Comparison of ENCODE assay signal across 14 cellular contexts in the genomic region with DNA sequence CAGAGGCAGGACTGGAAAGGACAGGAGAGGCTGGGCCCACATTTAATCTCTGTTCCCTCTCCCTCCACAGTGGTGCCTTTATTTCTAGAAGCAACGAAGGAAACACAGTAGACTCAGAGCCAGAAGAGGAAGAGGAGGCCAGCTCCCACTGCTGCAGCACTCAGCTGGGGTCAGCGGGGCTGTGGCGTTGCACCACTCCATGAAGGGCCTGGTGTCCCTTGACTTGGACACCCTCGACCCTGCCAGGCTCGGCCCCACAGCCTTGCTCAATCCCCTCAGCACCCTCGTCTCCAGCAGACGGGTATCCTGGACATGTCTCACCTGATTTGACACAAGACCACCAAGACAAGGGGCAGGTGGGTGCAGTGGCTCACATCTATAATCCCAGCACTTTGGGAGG. TPM values are rescaled to one million over a fixed set of nuclear protein-coding genes. Genes with fewer than 3 reads are reported as not detected.
DNase-seq lines count a peak whose midpoint lies in the region; ATAC-seq and TF ChIP-seq lines count a peak whose summit lies in the region.
"Had no signal": no experiment of that assay in that cellular context is flagged by ENCODE, and none has a peak within 500 bp of the region (broad histone marks: within the 10 kb centered on the region; RNA-seq: fewer than 3 reads in every experiment).

No MANE protein-coding gene starts in this region.

- H3K36me3 ChIP-seq in NT2/D1 (ENCODE audit: insufficient read depth, insufficient read length, low read length) (no peaks in the 10 kb centered on the region), gastroesophageal sphincter (no peaks in the 10 kb centered on the region), spleen (peaks cover 0 to 8% (median 0%) of the 10 kb centered on the region in 6 donors), PC-9 (ENCODE audit: low read depth) (no peaks in the 10 kb centered on the region)

- H3K4me3 Mint-ChIP-seq in activated naive CD4-positive, alpha-beta T cell treated with anti-CD3 and anti-CD28 coated beads, Interleukin-2, amount 10 ng/mL, durations not matched to agents 7 days and 5 days = no peak overlapping the region
- no peak overlapping the region for H3K4me3 Mint-ChIP-seq in activated naive CD4-positive, alpha-beta T cell treated with anti-CD3 and anti-CD28 coated beads for 36 hours
- H3K4me3 Mint-ChIP-seq: activated T-helper 1 cell treated with anti-CD3 and anti-CD28 coated beads, Interleukin-12 subunit alpha, Interleukin-12 subunit beta, Interleukin-2, Interleukin-4 antibody, amounts not matched to agents 30 ng/mL and 10 ng/mL and 1 ng/mL, durations not matched to agents 14 hours and 24 hours and 36 hours had no signal

- no CpG with 5 or more reads among the region's 7 CpGs for WGBS in gastroesophageal sphincter (ENCODE audit: low coverage in 1 of 2), 2 donors
- WGBS in spleen, 5 donors = 46 to 68% (median 52%) methylated on average over 5 to 7 of the region's 7 CpGs

- H3K27me3 ChIP-seq in NT2/D1 (ENCODE audit: insufficient read depth, insufficient read length) = no peaks in the 10 kb centered on the region
- H3K27me3 ChIP-seq in gastroesophageal sphincter = no peaks in the 10 kb centered on the region
- no peaks in the 10 kb centered on the region for H3K27me3 ChIP-seq in spleen (replicated peaks in 1 of 7)
- 0 out of 2 replicates have a peak, but pooled peaks cover 18% of the 10 kb centered on the region for H3K27me3 ChIP-seq in PC-9 (ENCODE audit: insufficient read depth, low read depth)

- no peaks in the 10 kb centered on the region for H3K36me3 Mint-ChIP-seq in activated naive CD4-positive, alpha-beta T cell treated with anti-CD3 and anti-CD28 coated beads, Interleukin-2, amount 10 ng/mL, durations not matched to agents 7 days and 5 days
- no peaks in the 10 kb centered on the region for H3K36me3 Mint-ChIP-seq in activated naive CD4-positive, alpha-beta T cell treated with anti-CD3 and anti-CD28 coated beads for 36 hours (ENCODE audit: low read depth)

- H3K9me3 Mint-ChIP-seq in activated naive CD4-positive, alpha-beta T cell treated with anti-CD3 and anti-CD28 coated beads, Interleukin-2, amount 10 ng/mL, durations not matched to agents 7 days and 5 days = no peaks in the 10 kb centered on the region
- no peaks in the 10 kb centered on the region for H3K9me3 Mint-ChIP-seq in activated naive CD4-positive, alpha-beta T cell treated with anti-CD3 and anti-CD28 coated beads for 36 hours
- H3K9me3 Mint-ChIP-seq: activated T-helper 1 cell treated with anti-CD3 and anti-CD28 coated beads, Interleukin-12 subunit alpha, Interleukin-12 subunit beta, Interleukin-2, Interleukin-4 antibody, amounts not matched to agents 30 ng/mL and 10 ng/mL and 1 ng/mL, durations not matched to agents 14 hours and 24 hours and 36 hours had no signal

- H3K9me2 ChIP-seq in PC-9 (ENCODE audit: insufficient read depth) = no peaks in the 10 kb centered on the region

- H3K27ac Mint-ChIP-seq in activated naive CD4-positive, alpha-beta T cell treated with anti-CD3 and anti-CD28 coated beads, Interleukin-2, amount 10 ng/mL, durations not matched to agents 7 days and 5 days = peak overlapping the region; percentile 89
- no peak overlapping the region for H3K27ac Mint-ChIP-seq in activated naive CD4-positive, alpha-beta T cell treated with anti-CD3 and anti-CD28 coated beads for 36 hours
- H3K27ac Mint-ChIP-seq: activated T-helper 1 cell treated with anti-CD3 and anti-CD28 coated beads, Interleukin-12 subunit alpha, Interleukin-12 subunit beta, Interleukin-2, Interleukin-4 antibody, amounts not matched to agents 30 ng/mL and 10 ng/mL and 1 ng/mL, durations not matched to agents 14 hours and 24 hours and 36 hours had no signal

- H3K9me3 ChIP-seq in NT2/D1 (ENCODE audit: insufficient read depth, low read length) = no peaks in the 10 kb centered on the region
- H3K9me3 ChIP-seq in gastroesophageal sphincter = no peaks in the 10 kb centered on the region
- no peaks in the 10 kb centered on the region for H3K9me3 ChIP-seq in spleen
- no peaks in the 10 kb centered on the region for H3K9me3 ChIP-seq in PC-9 (ENCODE audit: insufficient read depth, low read depth)

- no peak for TF ChIP-seq POLR2A in gastroesophageal sphincter (IDR thresholded peaks at IDR 0.05)
- no peak for TF ChIP-seq POLR2A in spleen (IDR thresholded peaks at IDR 0.05)

- peak overlapping the region; percentile 44 for H3K9ac ChIP-seq in NT2/D1 (ENCODE audit: insufficient read length, low read depth)

- H3K4me1 Mint-ChIP-seq in activated naive CD4-positive, alpha-beta T cell treated with anti-CD3 and anti-CD28 coated beads, Interleukin-2, amount 10 ng/mL, durations not matched to agents 7 days and 5 days = peaks cover 55% of the 10 kb centered on the region
- peaks cover 27% of the 10 kb centered on the region for H3K4me1 Mint-ChIP-seq in activated naive CD4-positive, alpha-beta T cell treated with anti-CD3 and anti-CD28 coated beads for 36 hours (ENCODE audit: low read depth)

- CTCF ChIA-PET in activated naive CD4-positive, alpha-beta T cell treated with anti-CD3 and anti-CD28 coated beads, Interleukin-2, amount 10 ng/mL, durations not matched to agents 7 days and 5 days (lab: Charles Lee) = no interaction called here
- CTCF ChIA-PET in activated naive CD4-positive, alpha-beta T cell treated with anti-CD3 and anti-CD28 coated beads for 36 hours (lab: Charles Lee) = interaction anchor here (1.1 to 2.5 kb wide), 3 partner anchors 9 to 25 kb away, joined by 3 to 13 read pairs (median 4); no protein-coding TSS in a partner anchor
- CTCF ChIA-PET in PC-9 (lab: Charles Lee) = no interaction called here

- POLR2A ChIA-PET in PC-9 (lab: Charles Lee; ENCODE audit: unreplicated experiment) = no interaction called here

- TF ChIP-seq CTCF in gastroesophageal sphincter (IDR thresholded peaks at IDR 0.05) = no peak
- TF ChIP-seq CTCF in spleen (IDR thresholded peaks at IDR 0.05 in 8 of 11, conservative IDR thresholded peaks at IDR 0.05 in 3 of 11) = no peak
- no peak for TF ChIP-seq CTCF in PC-9 (conservative IDR thresholded peaks at IDR 0.05)

- no peak overlapping the region for H3K4me2 ChIP-seq in PC-9

- no TSS peak for BruUV-seq in PC-9 (replicated peaks; lab: Mats Ljungman, UMichigan)

- H3K27ac ChIP-seq in gastroesophageal sphincter (peak overlapping the region in 1 of 4 donors; percentile 21), spleen (peak overlapping the region; percentile 10 to 77 (median 57)), PC-9 (no peak overlapping the region)

- ATAC-seq in gastroesophageal sphincter = peak; percentile 22
- no peak for ATAC-seq in HG03565 (IDR thresholded peaks at IDR 0.05; ENCODE audit: unreplicated experiment)
- ATAC-seq: PC-3 had no signal

- H4K20me1 ChIP-seq in PC-9 (ENCODE audit: insufficient read depth) = no peaks in the 10 kb centered on the region

- H2AFZ ChIP-seq in PC-9 = no peak overlapping the region

- intact Hi-C loops in activated naive CD4-positive, alpha-beta T cell treated with anti-CD3 and anti-CD28 coated beads for 36 hours (cut with micrococcal nuclease) = no loop called here
- intact Hi-C loops in spleen (cut with DNase I; ENCODE audit: low total_unique reads) = no loop called here
- intact Hi-C loops in PC-9 (cut with micrococcal nuclease; ENCODE audit: unreplicated experiment) = no loop called here

- TF ChIP-seq EP300 in gastroesophageal sphincter (IDR thresholded peaks at IDR 0.05) = no peak

- H3K4me3 ChIP-seq in NT2/D1 (ENCODE audit: insufficient read length, low read depth) (no peak overlapping the region), gastroesophageal sphincter (no peak overlapping the region), spleen (no peak overlapping the region), PC-9 (no peak overlapping the region)

- peaks cover 14% of the 10 kb centered on the region for H3K4me1 ChIP-seq in NT2/D1 (ENCODE audit: insufficient read depth, insufficient read length)
- peaks cover 0 to 15% (median 0%) of the 10 kb centered on the region in 3 donors for H3K4me1 ChIP-seq in gastroesophageal sphincter
- peaks cover 18 to 47% (median 35%) of the 10 kb centered on the region in 6 donors for H3K4me1 ChIP-seq in spleen
- no peaks in the 10 kb centered on the region for H3K4me1 ChIP-seq in PC-9 (replicated peaks; ENCODE audit: insufficient read depth)

- H3K79me2 ChIP-seq in PC-9 (ENCODE audit: low read depth) = no peaks in the 10 kb centered on the region

- no peaks in the 10 kb centered on the region for H3F3A ChIP-seq in PC-9 (ENCODE audit: insufficient read depth, low read depth)

- peaks cover 2% of the 10 kb centered on the region for H3K27me3 Mint-ChIP-seq in activated naive CD4-positive, alpha-beta T cell treated with anti-CD3 and anti-CD28 coated beads, Interleukin-2, amount 10 ng/mL, durations not matched to agents 7 days and 5 days
- no peaks in the 10 kb centered on the region for H3K27me3 Mint-ChIP-seq in activated naive CD4-positive, alpha-beta T cell treated with anti-CD3 and anti-CD28 coated beads for 36 hours (ENCODE audit: low read depth)

- DNase-seq in activated naive CD4-positive, alpha-beta T cell treated with anti-CD3 and anti-CD28 coated beads, Interleukin-2, amount 10 ng/mL, durations not matched to agents 7 days and 5 days = no peak
- DNase-seq in activated naive CD4-positive, alpha-beta T cell treated with anti-CD3 and anti-CD28 coated beads for 36 hours = no peak
- DNase-seq in NT2/D1 (ENCODE audit: low read depth, low spot score) (no peak), spleen (no peak), PC-9 (no peak), epidermal melanocyte (ENCODE audit: insufficient read length, low spot score) (no peak)
- DNase-seq: activated CD4-positive, alpha-beta T cell treated with anti-CD3 and anti-CD28 coated beads for 4 hours; NCI-H1436 treated with DMSO at 0.1 percent for 48 hours; NCI-H510A; occipital lobe; PC-3 had no signal

RNA-seq across cellular contexts. Expression of a gene that starts 38.8 kb away (rescaled TPM):
- 10 to 100 TPM; 16.9 to 18.7 TPM for total RNA-seq in activated naive CD4-positive, alpha-beta T cell treated with anti-CD3 and anti-CD28 coated beads for 36 hours
- total RNA-seq in gastroesophageal sphincter (10 to 100 TPM; 48.9 to 89.0 (median 75.7) TPM), spleen (10 to 100 TPM; 25.6 to 50.9 (median 41.3) TPM), PC-9 (2021) (32.6 and 37.3 TPM in 2 replicates)
- 10 to 100 TPM; 15.8 to 31.4 (median 18.3) TPM for polyA plus RNA-seq in spleen
